ENCODE assay signal across 10 cellular contexts in the genomic region with DNA sequence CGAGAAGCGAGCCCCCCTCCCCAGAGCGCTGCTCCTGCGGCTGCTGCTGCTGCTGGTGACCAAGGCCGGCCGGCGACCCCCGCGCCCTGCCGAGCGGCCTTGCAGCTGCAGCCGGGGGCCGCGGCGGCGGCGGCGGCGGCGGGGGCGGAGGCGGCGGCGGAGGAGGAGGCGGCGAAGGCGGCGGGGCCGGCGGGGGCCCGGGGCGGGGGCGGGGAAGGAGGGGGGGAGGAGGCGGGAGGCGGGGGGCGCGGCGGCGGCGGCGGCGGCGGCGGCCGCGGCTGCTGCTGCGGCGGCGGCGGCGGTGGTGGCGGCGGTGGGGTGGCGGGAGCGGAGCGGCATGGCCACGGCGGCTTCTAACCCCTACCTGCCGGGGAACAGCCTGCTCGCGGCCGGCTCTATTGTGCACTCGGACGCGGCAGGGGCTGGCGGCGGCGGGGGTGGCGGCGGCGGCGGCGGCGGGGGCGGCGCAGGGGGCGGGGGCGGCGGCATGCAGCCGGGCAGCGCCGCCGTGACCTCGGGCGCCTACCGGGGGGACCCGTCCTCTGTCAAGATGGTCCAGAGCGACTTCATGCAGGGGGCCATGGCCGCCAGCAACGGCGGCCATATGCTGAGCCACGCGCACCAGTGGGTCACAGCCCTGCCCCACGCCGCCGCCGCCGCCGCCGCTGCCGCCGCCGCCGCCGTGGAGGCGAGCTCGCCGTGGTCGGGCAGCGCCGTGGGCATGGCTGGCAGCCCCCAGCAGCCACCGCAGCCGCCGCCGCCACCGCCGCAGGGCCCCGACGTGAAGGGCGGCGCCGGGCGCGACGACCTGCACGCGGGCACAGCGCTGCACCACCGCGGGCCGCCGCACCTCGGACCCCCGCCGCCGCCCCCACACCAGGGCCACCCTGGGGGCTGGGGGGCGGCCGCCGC. TPM values are rescaled to one million over a fixed set of nuclear protein-coding genes. Genes with fewer than 3 reads are reported as not detected.
DNase-seq lines count a peak whose midpoint lies in the region; TF ChIP-seq lines count a peak whose summit lies in the region.
"Had no signal": no experiment of that assay in that cellular context is flagged by ENCODE, and none has a peak within 500 bp of the region (broad histone marks: within the 10 kb centered on the region; RNA-seq: fewer than 3 reads in every experiment).

No MANE protein-coding gene starts in this region.

- H3K4me1 ChIP-seq in NT2/D1 (ENCODE audit: insufficient read depth, insufficient read length) (peaks cover 9% of the 10 kb centered on the region), iPS DF 6.9 (ENCODE audit: control insufficient read depth, insufficient read depth, low read length) (peaks cover 7% of the 10 kb centered on the region), sigmoid colon (peaks cover 0 to 52% (median 47%) of the 10 kb centered on the region in 4 donors)

- DNase-seq in Daoy (ENCODE audit: low read depth) (peak; percentile 26), NT2/D1 (ENCODE audit: low read depth, low spot score) (no peak), iPS DF 6.9 (ENCODE audit: low read depth, low spot score) (no peak), sigmoid colon (no peak), COLO829 (ENCODE audit: low spot score) (no peak), HK-2 (ENCODE audit: unreplicated experiment) (no peak), putamen (ENCODE audit: low spot score) (no peak)
- DNase-seq: activated CD4-positive, alpha-beta T cell treated with anti-CD3 and anti-CD28 coated beads, Interleukin-2, amount 50 U/mL, for 4 hours; activated gamma-delta T cell treated with Interleukin-2 at 50 U/mL for 16 hours; NCI-H2081 had no signal

- WGBS in iPS DF 6.9 (ENCODE audit: insufficient coverage, insufficient read length), result no CpG with 5 or more reads among the region's 139 CpGs
- 2 to 3% methylated on average over 131 to 134 of the region's 139 CpGs for whole genome bisulfite sequencing in sigmoid colon, 2 donors

- TF ChIP-seq POLR2A in sigmoid colon (IDR thresholded peaks at IDR 0.05), result no peak

- TF ChIP-seq EP300 in sigmoid colon (IDR thresholded peaks at IDR 0.05), result no peak

- peak overlapping the region; percentile 15 for H3K4me3 ChIP-seq in NT2/D1 (ENCODE audit: insufficient read length, low read depth)
- H3K4me3 ChIP-seq in iPS DF 6.9 (ENCODE audit: low read length), result peak overlapping the region; percentile 13; the same call in 1 of the 2 replicates
- H3K4me3 ChIP-seq in sigmoid colon, result peak overlapping the region in 3 of 4 donors; percentile 29 to 37 (median 30)

- no peak for TF ChIP-seq CTCF in sigmoid colon (IDR thresholded peaks at IDR 0.05)

- H3K9me3 ChIP-seq in NT2/D1 (ENCODE audit: insufficient read depth, low read length), result no peaks in the 10 kb centered on the region
- no peaks in the 10 kb centered on the region for H3K9me3 ChIP-seq in iPS DF 6.9 (ENCODE audit: control insufficient read depth, insufficient read depth, low read length)
- H3K9me3 ChIP-seq in sigmoid colon, result no peaks in the 10 kb centered on the region

- intact Hi-C loops in sigmoid colon (cut with DNase I), result no loop called here

- H3K36me3 ChIP-seq in NT2/D1 (ENCODE audit: insufficient read depth, insufficient read length, low read length), result no peaks in the 10 kb centered on the region
- H3K36me3 ChIP-seq in iPS DF 6.9 (ENCODE audit: control insufficient read depth, insufficient read depth, low read length), result no peaks in the 10 kb centered on the region
- H3K36me3 ChIP-seq in sigmoid colon, result no peaks in the 10 kb centered on the region

- peaks cover 86% of the 10 kb centered on the region for H3K27me3 ChIP-seq in NT2/D1 (ENCODE audit: insufficient read depth, insufficient read length)
- H3K27me3 ChIP-seq in iPS DF 6.9 (ENCODE audit: control insufficient read depth, insufficient read depth, low read length), result peaks cover 53% of the 10 kb centered on the region
- peaks cover 66 to 92% (median 89%) of the 10 kb centered on the region in 3 donors for H3K27me3 ChIP-seq in sigmoid colon

- H3K27ac ChIP-seq in iPS DF 6.9 (ENCODE audit: low read length) (no peak overlapping the region), sigmoid colon (no peak overlapping the region)

- H3K9ac ChIP-seq in NT2/D1 (ENCODE audit: insufficient read length, low read depth), result no peak overlapping the region

RNA-seq across cellular contexts. Expression of a gene that starts 1.5 kb away (rescaled TPM):
- 5.8 and 6.5 TPM in 2 replicates for total RNA-seq in Daoy (2014; rRNA removed; shearing (Covaris generic))
- 1 to 10 TPM in 1 of 4 donors, under 1 TPM in 3; 0.36 to 1.4 (median 0.80) TPM for total RNA-seq in sigmoid colon
- polyA plus RNA-seq in sigmoid colon, result under 1 TPM in 1 of 3 donors, not detected in 2; 0.39 TPM
